22 cellular contexts compared by ENCODE assay signal in genomic region chr13:27592865-27593264, GRCh38.
"Had no signal": no experiment of that assay in that cellular context is flagged by ENCODE, and none has a peak within 500 bp of the region (broad histone marks: within the 10 kb centered on the region; RNA-seq: fewer than 3 reads in every experiment).

No MANE protein-coding gene starts in this region.

- H3K4me1 ChIP-seq: prostate gland had no signal

- H3K36me3 ChIP-seq: gastroesophageal sphincter, heart left ventricle, neutrophil, ovary, prostate gland, spleen, tibial artery had no signal

- H3K27me3 ChIP-seq: gastroesophageal sphincter, heart left ventricle, neutrophil, ovary, spleen, tibial artery had no signal

- H3K27me3 Mint-ChIP-seq: activated CD4-positive, alpha-beta memory T cell treated with anti-CD3 and anti-CD28 coated beads for 36 hours; activated naive CD8-positive, alpha-beta T cell treated with anti-CD3 and anti-CD28 coated beads, Interleukin-2, amount 50 U/mL, for 24 hours; stimulated activated naive CD8-positive, alpha-beta T cell treated with anti-CD3 and anti-CD28 coated beads, Interleukin-15, Interleukin-2, amounts not matched to agents 100 ng/mL and 50 ng/mL, for 24 hours had no signal

- H3K36me3 Mint-ChIP-seq: activated CD4-positive, alpha-beta memory T cell treated with anti-CD3 and anti-CD28 coated beads for 36 hours had no signal

- H3K4me3 Mint-ChIP-seq: activated CD4-positive, alpha-beta memory T cell treated with anti-CD3 and anti-CD28 coated beads for 36 hours; activated naive CD4-positive, alpha-beta T cell treated with anti-CD3 and anti-CD28 coated beads for 36 hours; activated naive CD8-positive, alpha-beta T cell treated with anti-CD3 and anti-CD28 coated beads, Interleukin-2, amount 50 U/mL, for 24 hours; activated T-cell treated with anti-CD3 and anti-CD28 coated beads, Interleukin-2, amount 50 U/mL, for 72 hours; endodermal cell; nephron; stimulated activated naive CD8-positive, alpha-beta T cell treated with anti-CD3 and anti-CD28 coated beads, Interleukin-15, Interleukin-2, amounts not matched to agents 100 ng/mL and 50 ng/mL, for 24 hours had no signal

- H3K27ac ChIP-seq: epithelial cell of prostate, gastroesophageal sphincter, heart left ventricle, neutrophil, ovary, prostate gland, spleen, tibial artery had no signal

- H3K4me3 ChIP-seq: gastroesophageal sphincter, heart left ventricle, ovary, prostate gland, spleen, tibial artery had no signal

- H3K4me1 Mint-ChIP-seq: activated naive CD8-positive, alpha-beta T cell treated with anti-CD3 and anti-CD28 coated beads, Interleukin-2, amount 50 U/mL, for 24 hours; endodermal cell; nephron had no signal

- H3K9me3 Mint-ChIP-seq: activated CD4-positive, alpha-beta memory T cell treated with anti-CD3 and anti-CD28 coated beads for 36 hours; activated T-cell treated with anti-CD3 and anti-CD28 coated beads, Interleukin-2, amount 50 U/mL, for 72 hours had no signal

- DNase-seq: activated CD4-positive, alpha-beta memory T cell treated with anti-CD3 and anti-CD28 coated beads for 36 hours; activated CD4-positive, alpha-beta T cell treated with anti-CD3 and anti-CD28 coated beads for 48 hours; activated effector memory CD4-positive, alpha-beta T cell treated with Interleukin-2 at 50 U/mL for 16 hours; activated naive CD4-positive, alpha-beta T cell treated with anti-CD3 and anti-CD28 coated beads for 36 hours; activated naive CD8-positive, alpha-beta T cell treated with anti-CD3 and anti-CD28 coated beads, Interleukin-2, amount 50 U/mL, for 24 hours; activated T-cell treated with anti-CD3 and anti-CD28 coated beads, Interleukin-2, amount 50 U/mL, for 72 hours; cortex of kidney; endodermal cell; heart left ventricle; left ventricle myocardium superior; mammary epithelial cell; ovary; spleen; stimulated activated CD4-positive, alpha-beta T cell treated with anti-CD3 and anti-CD28 coated beads, Interleukin-4, amount 100 ng/mL, for 24 hours; substantia nigra; tibial artery had no signal

- ATAC-seq: gastroesophageal sphincter, heart left ventricle, left ventricle myocardium superior had no signal

- H3K27ac Mint-ChIP-seq: activated CD4-positive, alpha-beta memory T cell treated with anti-CD3 and anti-CD28 coated beads for 36 hours; activated naive CD4-positive, alpha-beta T cell treated with anti-CD3 and anti-CD28 coated beads for 36 hours; activated naive CD8-positive, alpha-beta T cell treated with anti-CD3 and anti-CD28 coated beads, Interleukin-2, amount 50 U/mL, for 24 hours; activated T-cell treated with anti-CD3 and anti-CD28 coated beads, Interleukin-2, amount 50 U/mL, for 72 hours; endodermal cell; nephron; stimulated activated naive CD8-positive, alpha-beta T cell treated with anti-CD3 and anti-CD28 coated beads, Interleukin-15, Interleukin-2, amounts not matched to agents 100 ng/mL and 50 ng/mL, for 24 hours had no signal

- H3K9me3 ChIP-seq: gastroesophageal sphincter, neutrophil, ovary, prostate gland, tibial artery had no signal
